In the genomic region with DNA sequence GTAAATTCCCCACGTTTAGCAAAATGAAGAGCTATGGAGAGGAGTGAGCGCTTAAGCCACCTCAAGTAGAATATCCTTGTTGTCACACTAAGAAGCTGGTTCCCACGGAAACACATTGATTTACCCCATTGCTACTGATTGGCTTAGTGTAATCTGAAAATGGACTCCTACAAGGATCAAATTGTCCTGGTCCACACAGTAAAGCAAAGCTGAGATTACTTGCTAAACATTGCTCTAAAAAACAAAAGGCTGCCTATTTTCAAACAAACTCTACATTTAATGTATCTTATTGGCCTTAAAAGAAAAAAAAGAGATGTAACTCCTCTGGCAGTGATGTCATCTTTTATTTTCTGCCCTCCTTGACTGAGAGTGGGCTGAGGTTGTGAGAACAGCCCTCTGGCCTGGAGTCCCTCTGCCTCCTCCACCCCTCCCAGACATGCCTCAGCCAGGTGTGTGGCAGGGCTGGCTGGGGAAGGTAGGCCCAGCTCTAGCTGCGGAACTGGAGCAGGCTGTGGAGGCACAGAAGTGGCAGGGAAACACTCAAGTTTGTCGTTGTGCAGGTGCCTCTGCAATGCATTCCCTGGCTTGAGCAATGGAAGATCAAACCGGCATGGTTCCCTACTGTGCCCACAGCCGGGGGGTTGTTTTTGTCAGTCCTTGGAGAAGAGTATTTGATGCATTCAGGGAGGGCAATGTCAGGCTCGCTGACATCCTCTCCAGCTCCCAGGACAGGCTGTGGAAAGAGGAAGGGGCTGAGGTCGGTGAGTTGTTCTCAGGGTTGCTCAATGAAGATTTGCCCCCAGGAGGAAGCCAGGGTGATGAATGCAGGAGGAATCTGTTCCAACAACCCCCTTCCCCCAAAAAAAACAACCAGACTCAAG, we compare ENCODE assay signal across 1 cellular context.
TF ChIP-seq lines count a peak whose summit lies in the region.

No MANE protein-coding gene starts in this region.

TF ChIP-seq in endothelial cell of umbilical vein, 7 proteins besides CTCF, POLR2A, EP300 and RAD21 (continued from another document):
- TF ChIP-seq POLR2AphosphoS5 (IDR thresholded peaks at IDR 0.05; ENCODE audit: insufficient read depth, low read depth, low read length) = peak; percentile 79
